Comparison of ENCODE assay signal across 8 cellular contexts in genomic region chr6:144334150-144334708, GRCh38. TPM values are rescaled to one million over a fixed set of nuclear protein-coding genes. Genes with fewer than 3 reads are reported as not detected.
DNase-seq lines count a peak whose midpoint lies in the region; ATAC-seq, FAIRE-seq and TF ChIP-seq lines count a peak whose summit lies in the region.

No MANE protein-coding gene starts in this region.

- H3K4me3 ChIP-seq in GM12878 (peak overlapping the region; percentile 54; the same call in 1 of the 2 replicates), H7 (ENCODE audit: insufficient read depth, low read depth, low read length) (no peak overlapping the region)

- H3K4me1 Mint-ChIP-seq in mesothelial cell of epicardium: peaks cover 66% of the 10 kb centered on the region

- H3K27me3 Mint-ChIP-seq in mesothelial cell of epicardium (ENCODE audit: low read depth): no peaks in the 10 kb centered on the region

- in situ Hi-C loops in GM12878 (cut with MboI): no loop called here

- no peak overlapping the region for H3K27ac ChIP-seq in GM12878 (ENCODE audit: control insufficient read depth, insufficient read depth)

- TF ChIP-seq CTCF in GM12878 (IDR thresholded peaks at IDR 0.05 in 2 of 3, conservative IDR thresholded peaks at IDR 0.05 in 1 of 3; ENCODE audit: control insufficient read depth in 2 of 3, extremely low read depth in 1 of 3, insufficient read depth in 1 of 3, low read depth in 3 of 3, low read length in 3 of 3) (no peak), mesothelial cell of epicardium (IDR thresholded peaks at IDR 0.05; ENCODE audit: unreplicated experiment) (no peak)

- H3K27me3 ChIP-seq in GM12878 (replicated peaks in 1 of 2; ENCODE audit: control insufficient read depth in 2 of 2, insufficient read depth in 2 of 2, low read length in 1 of 2) (no peaks in the 10 kb centered on the region), H7 (ENCODE audit: control insufficient read depth, insufficient read depth, low read length) (no peaks in the 10 kb centered on the region)

- BruUV-seq in GM12878 (replicated peaks; lab: Mats Ljungman, UMichigan): no TSS peak

- no peaks in the 10 kb centered on the region for H3K36me3 ChIP-seq in GM12878 (ENCODE audit: control insufficient read depth in 2 of 2, insufficient read depth in 2 of 2, low read length in 1 of 2)
- no peaks in the 10 kb centered on the region for H3K36me3 ChIP-seq in H7 (replicated peaks; ENCODE audit: control insufficient read depth, insufficient read depth, low read length)

- 0 out of 4 replicates have a peak, but pooled peaks of 1 of the 2 experiments have one; percentile 17 for TF ChIP-seq EP300 in GM12878 (IDR thresholded peaks at IDR 0.05; ENCODE audit: borderline replicate concordance in 1 of 2, control insufficient read depth in 1 of 2, low read depth in 2 of 2, low read length in 2 of 2)

- intact Hi-C loops in GM12878 (cut with micrococcal nuclease; ENCODE audit: unreplicated experiment): no loop called here

- no peaks in the 10 kb centered on the region for H3K36me3 Mint-ChIP-seq in mesothelial cell of epicardium

- no peak overlapping the region for H3K4me3 Mint-ChIP-seq in mesothelial cell of epicardium

- no peaks in the 10 kb centered on the region for H3K9me3 ChIP-seq in GM12878 (replicated peaks; ENCODE audit: control insufficient read depth, insufficient read depth, low read length)

- H3K4me2 ChIP-seq in GM12878 (ENCODE audit: control insufficient read depth, insufficient read depth): peak overlapping the region; percentile 94

- under 1% methylated on average over 12 of the region's 12 CpGs for WGBS in GM12878 (ENCODE audit: insufficient coverage, insufficient replicate concordance, low lambda C conversion rate, missing lambda C conversion rate)

- H3K4me1 ChIP-seq in GM12878 (ENCODE audit: control insufficient read depth, insufficient read depth, low read length): peaks cover 20% of the 10 kb centered on the region

- RAD21 ChIA-PET in GM12878 (lab: Charles Lee; ENCODE audit: unreplicated experiment): interaction anchor here (0.5 to 1.2 kb wide), 6 partner anchors 10 to 270 kb away, joined by 3 to 5 read pairs (median 4); no protein-coding TSS in a partner anchor

- H3K79me2 ChIP-seq in GM12878 (ENCODE audit: control insufficient read depth, insufficient read depth, low read length): no peaks in the 10 kb centered on the region

- POLR2A ChIA-PET in GM12878 (lab: Charles Lee): no interaction called here

- CTCF ChIA-PET in GM12878 (lab: Yijun Ruan, JAX): interaction anchor here (0.5 to 1.7 kb wide), 6 partner anchors 10 to 142 kb away, joined by 3 to 7 read pairs (median 3); no protein-coding TSS in a partner anchor

- DNase-seq in SIG-M5 (lab: John Stamatoyannopoulos, UW): peak; percentile 45
- DNase-seq in GM12878 (ENCODE audit: low read depth, low spot score): no peak
- DNase-seq in stimulated activated CD4-positive, alpha-beta T cell treated with anti-CD3 and anti-CD28 coated beads, Interleukin-4, amount 100 ng/mL, for 48 hours (ENCODE audit: low read depth in 2 of 2): peak; percentile 27 to 34
- no peak for DNase-seq in mesothelial cell of epicardium (ENCODE audit: low spot score in 2 of 2, unreplicated experiment in 2 of 2)
- DNase-seq in H7: no peak
- no peak for DNase-seq in SW 1271 (lab: John Stamatoyannopoulos, UW)

- H3K27ac Mint-ChIP-seq in mesothelial cell of epicardium: no peak overlapping the region

- H3K9me3 Mint-ChIP-seq in mesothelial cell of epicardium: no peaks in the 10 kb centered on the region

- no peaks in the 10 kb centered on the region for H4K20me1 ChIP-seq in GM12878 (ENCODE audit: control insufficient read depth, insufficient read depth)

- peak; percentile 53 for ATAC-seq in GM18867 (IDR thresholded peaks at IDR 0.05; ENCODE audit: unreplicated experiment)
- ATAC-seq in HG02938 (IDR thresholded peaks at IDR 0.05; ENCODE audit: unreplicated experiment): peak; percentile 67
- peak; percentile 76 for ATAC-seq in GM12878

- FAIRE-seq in GM12878 (lab: Jason Lieb, UNC): peak; percentile 74

- no peak for TF ChIP-seq POLR2A in GM12878 (IDR thresholded peaks at IDR 0.05; ENCODE audit: low read depth, low read length)

- TF ChIP-seq RAD21 in GM12878 (IDR thresholded peaks at IDR 0.05; ENCODE audit: insufficient read depth, low read depth, low read length): no peak

- peak overlapping the region; percentile 35; the same call in 1 of the 2 replicates for H3K9ac ChIP-seq in GM12878 (ENCODE audit: control insufficient read depth, insufficient read depth, low read length)

- SMC1A ChIA-PET in GM12878 (lab: Charles Lee; ENCODE audit: uncharacterized antibody, unreplicated experiment): interaction anchor here (0.5 to 1.7 kb wide), 5 partner anchors 10 to 134 kb away, joined by 3 to 5 read pairs (median 3); no protein-coding TSS in a partner anchor

- peak overlapping the region; percentile 78 for H2AFZ ChIP-seq in GM12878 (ENCODE audit: control insufficient read depth, low read depth, low read length)

TF ChIP-seq in GM12878, 131 proteins besides CTCF, POLR2A, EP300 and RAD21:
- TF ChIP-seq CREB1 (IDR thresholded peaks at IDR 0.05; ENCODE audit: low read depth): peak; percentile 89
- 0 out of 2 replicates have a peak, but pooled peaks have one; percentile 17 for TF ChIP-seq ATF7 (IDR thresholded peaks at IDR 0.05; ENCODE audit: low read depth)
- peak; percentile 14; the same call in 1 of the 2 replicates for TF ChIP-seq RUNX3 (IDR thresholded peaks at IDR 0.05; ENCODE audit: low read length)
- peak; percentile 77; the same call in 1 of the 2 replicates for TF ChIP-seq CREM (IDR thresholded peaks at IDR 0.05; ENCODE audit: low read depth)
- no peak for TF ChIP-seq SMAD5 (IDR thresholded peaks at IDR 0.05; ENCODE audit: low read depth)
- 0 out of 3 replicates have a peak, but pooled peaks of 1 of the 2 experiments have one; percentile 6 for TF ChIP-seq EGR1 (IDR thresholded peaks at IDR 0.05; ENCODE audit: borderline replicate concordance in 1 of 2, low read depth in 2 of 2, low read length in 2 of 2)
- TF ChIP-seq TCF3 (IDR thresholded peaks at IDR 0.05; ENCODE audit: borderline replicate concordance, insufficient read depth, low read depth, low read length): 0 out of 2 replicates have a peak, but pooled peaks have one; percentile 13
- TF ChIP-seq E4F1 (IDR thresholded peaks at IDR 0.05; ENCODE audit: borderline replicate concordance, partially characterized antibody): no peak
- TF ChIP-seq TCF12 (IDR thresholded peaks at IDR 0.05; ENCODE audit: low read depth, low read length): 0 out of 2 replicates have a peak, but pooled peaks have one; percentile 43
- 0 out of 4 replicates have a peak, but pooled peaks of 1 of the 2 experiments have one; percentile 19 for TF ChIP-seq IKZF2 (IDR thresholded peaks at IDR 0.05)
- peak in 1 of 2 experiments; percentile 87; a peak in 2 of 4 replicates for TF ChIP-seq ETV6 (conservative IDR thresholded peaks at IDR 0.05 in 1 of 2, IDR thresholded peaks at IDR 0.05 in 1 of 2; ENCODE audit: borderline replicate concordance in 1 of 2, low read depth in 1 of 2)

RNA-seq across cellular contexts. Expression of gene UTRN, which starts 49.1 kb away (rescaled TPM):
- 574 and 595 TPM in 2 replicates for total RNA-seq in GM12878 (2013; cell fraction: nucleolus; rRNA removed)
- total RNA-seq in GM12878 (2014; rRNA removed) (33.0 and 38.6 TPM in 2 replicates), GM12878 (2014; rRNA removed; fragmentation: Illumina TruSeq; extraction: Trizol) (52.6 and 57.4 TPM in 2 replicates), GM12878 (2021) (29.2 and 33.2 TPM in 2 replicates), mesothelial cell of epicardium (133 to 148 TPM (median 146 TPM) in 3 replicates)
- polyA plus RNA-seq in GM12878 (2011; ENCODE audit: low read depth): 19.2 TPM
- polyA plus RNA-seq in GM12878 (2011; rRNA removed) (37.6 and 43.7 TPM in 2 replicates), GM12878 (2014; fragmentation: Illumina TruSeq; extraction: Trizol) (41.9 and 49.9 TPM in 2 replicates), GM12878 (2014; fragmentation: Nextera tagmentation; extraction: Ambion mirVana) (1 to 10 TPM; 1.6 to 5.6 TPM), GM12878 (2014; rRNA removed) (17.5 and 18.0 TPM in 2 replicates), GM12878 (2016; fragmentation: Nextera tagmentation; extraction: Ambion mirVana) (10 to 100 TPM; 14.9 to 15.3 TPM)
- 27.9 and 41.4 TPM in 2 replicates for polyA plus RNA-seq in GM12878 (2011; cell fraction: cytosol; rRNA removed)
- polyA plus RNA-seq in GM12878 (2011; cell fraction: nucleus; rRNA removed): 55.5 and 58.1 TPM in 2 replicates
- polyA plus RNA-seq in GM12878 (2012): 18.1 and 24.7 TPM in 2 replicates
- polyA minus RNA-seq in GM12878 (2011; rRNA and poly(A)+ RNA removed): 173 and 300 TPM in 2 replicates
- polyA minus RNA-seq in GM12878 (2011; cell fraction: cytosol; rRNA and poly(A)+ RNA removed): 47.0 and 51.8 TPM in 2 replicates
- 213 and 266 TPM in 2 replicates for polyA minus RNA-seq in GM12878 (2011; cell fraction: nucleus; rRNA and poly(A)+ RNA removed)
- total RNA-seq in H7 (2014; rRNA removed; shearing (Covaris generic)): 13.4 and 24.1 TPM in 2 replicates

Comparison
In these comparisons a context has a peak if more than half of its experiments do, and no peak if none do; other contexts are left out.
1. DNase-seq: peak in SIG-M5 (single experiment) and stimulated activated CD4-positive, alpha-beta T cell treated with anti-CD3 and anti-CD28 coated beads, Interleukin-4, amount 100 ng/mL, for 48 hours (2 of 2); none in GM12878 (single experiment), mesothelial cell of epicardium (0 of 2), H7 (single experiment) and SW 1271 (0 of 2).
2. Peak in every context shown above with its lines, with median percentiles within 50 percentile points of each other: ATAC-seq.